Comparison of ENCODE assay signal across 1 cellular context in the genomic region with DNA sequence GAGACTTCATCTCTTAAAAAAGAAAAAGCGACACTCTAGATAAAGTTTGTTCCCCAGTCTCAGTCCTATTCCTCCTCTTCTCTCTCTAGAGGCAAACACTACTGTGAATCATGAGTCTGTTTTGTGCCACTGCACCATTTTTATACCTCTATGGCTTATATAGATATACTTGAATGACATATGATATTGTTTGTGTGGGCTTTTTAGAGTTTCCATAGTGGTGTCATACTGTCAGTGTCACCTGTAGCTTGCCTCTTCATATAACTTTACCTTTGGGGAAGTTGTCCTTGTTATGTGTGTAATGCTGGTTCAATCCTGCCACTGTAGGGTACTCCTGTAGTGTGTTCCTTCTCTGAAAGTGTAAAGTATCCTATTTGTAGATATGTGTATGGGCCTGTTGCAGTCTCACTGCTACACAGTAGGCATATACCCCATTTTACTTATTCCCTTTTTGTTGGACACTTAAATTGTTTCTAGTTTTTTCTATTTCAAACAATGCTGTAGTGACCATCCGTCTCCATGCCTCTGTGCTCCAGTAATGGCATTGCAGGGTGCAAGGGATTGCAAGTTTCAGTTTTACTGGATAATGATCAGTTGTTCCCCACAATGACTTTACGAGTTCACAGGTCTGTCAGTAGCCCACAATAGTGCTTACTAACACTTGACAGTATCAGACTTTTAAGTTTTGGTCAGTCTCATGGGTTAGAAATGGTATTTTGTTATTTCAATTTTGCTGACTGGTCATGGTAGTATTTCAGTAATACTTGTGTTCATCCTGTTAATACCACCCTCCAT.
A peak's percentile ranks its signal among the peaks of the same experiment; 100 is the strongest.
TF ChIP-seq lines count a peak whose summit lies in the region.

No MANE protein-coding gene starts in this region.

TF ChIP-seq in GM12878, 131 proteins besides CTCF, POLR2A, EP300 and RAD21 (continued from another document):
- TF ChIP-seq, protein P1, sequence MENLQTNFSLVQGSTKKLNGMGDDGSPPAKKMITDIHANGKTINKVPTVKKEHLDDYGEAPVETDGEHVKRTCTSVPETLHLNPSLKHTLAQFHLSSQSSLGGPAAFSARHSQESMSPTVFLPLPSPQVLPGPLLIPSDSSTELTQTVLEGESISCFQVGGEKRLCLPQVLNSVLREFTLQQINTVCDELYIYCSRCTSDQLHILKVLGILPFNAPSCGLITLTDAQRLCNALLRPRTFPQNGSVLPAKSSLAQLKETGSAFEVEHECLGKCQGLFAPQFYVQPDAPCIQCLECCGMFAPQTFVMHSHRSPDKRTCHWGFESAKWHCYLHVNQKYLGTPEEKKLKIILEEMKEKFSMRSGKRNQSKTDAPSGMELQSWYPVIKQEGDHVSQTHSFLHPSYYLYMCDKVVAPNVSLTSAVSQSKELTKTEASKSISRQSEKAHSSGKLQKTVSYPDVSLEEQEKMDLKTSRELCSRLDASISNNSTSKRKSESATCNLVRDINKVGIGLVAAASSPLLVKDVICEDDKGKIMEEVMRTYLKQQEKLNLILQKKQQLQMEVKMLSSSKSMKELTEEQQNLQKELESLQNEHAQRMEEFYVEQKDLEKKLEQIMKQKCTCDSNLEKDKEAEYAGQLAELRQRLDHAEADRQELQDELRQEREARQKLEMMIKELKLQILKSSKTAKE (IDR thresholded peaks at IDR 0.05; ENCODE audit: low read depth, poor library complexity, severe bottlenecking) = no peak
- TF ChIP-seq, protein P2, sequence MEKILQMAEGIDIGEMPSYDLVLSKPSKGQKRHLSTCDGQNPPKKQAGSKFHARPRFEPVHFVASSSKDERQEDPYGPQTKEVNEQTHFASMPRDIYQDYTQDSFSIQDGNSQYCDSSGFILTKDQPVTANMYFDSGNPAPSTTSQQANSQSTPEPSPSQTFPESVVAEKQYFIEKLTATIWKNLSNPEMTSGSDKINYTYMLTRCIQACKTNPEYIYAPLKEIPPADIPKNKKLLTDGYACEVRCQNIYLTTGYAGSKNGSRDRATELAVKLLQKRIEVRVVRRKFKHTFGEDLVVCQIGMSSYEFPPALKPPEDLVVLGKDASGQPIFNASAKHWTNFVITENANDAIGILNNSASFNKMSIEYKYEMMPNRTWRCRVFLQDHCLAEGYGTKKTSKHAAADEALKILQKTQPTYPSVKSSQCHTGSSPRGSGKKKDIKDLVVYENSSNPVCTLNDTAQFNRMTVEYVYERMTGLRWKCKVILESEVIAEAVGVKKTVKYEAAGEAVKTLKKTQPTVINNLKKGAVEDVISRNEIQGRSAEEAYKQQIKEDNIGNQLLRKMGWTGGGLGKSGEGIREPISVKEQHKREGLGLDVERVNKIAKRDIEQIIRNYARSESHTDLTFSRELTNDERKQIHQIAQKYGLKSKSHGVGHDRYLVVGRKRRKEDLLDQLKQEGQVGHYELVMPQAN (conservative IDR thresholded peaks at IDR 0.05) = 0 out of 2 replicates have a peak, but pooled peaks have one; percentile 20
- TF ChIP-seq NBN (IDR thresholded peaks at IDR 0.05) (0 out of 2 replicates have a peak, but pooled peaks have one; percentile 44), IKZF2 (IDR thresholded peaks at IDR 0.05) (peak; percentile 73 to 79; a peak in 3 of 4 replicates), MTA2 (IDR thresholded peaks at IDR 0.05; ENCODE audit: low read depth) (peak; percentile 71; the same call in 1 of the 2 replicates), DPF2 (IDR thresholded peaks at IDR 0.05) (peak; percentile 65; the same call in 1 of the 2 replicates), JUNB (IDR thresholded peaks at IDR 0.05) (peak; percentile 8; the same call in 1 of the 2 replicates), EED (IDR thresholded peaks at IDR 0.05; ENCODE audit: low read depth) (0 out of 2 replicates have a peak, but pooled peaks have one; percentile 29), BHLHE40 (IDR thresholded peaks at IDR 0.05; ENCODE audit: borderline replicate concordance in 1 of 2, low read depth in 2 of 2, low read length in 1 of 2) (0 out of 4 replicates have a peak, but pooled peaks of 1 of the 2 experiments have one; percentile 4), IRF4 (IDR thresholded peaks at IDR 0.05; ENCODE audit: low read depth, low read length) (0 out of 2 replicates have a peak, but pooled peaks have one; percentile 11), BCL11A (IDR thresholded peaks at IDR 0.05; ENCODE audit: low read depth, low read length) (peak; percentile 46; the same call in 1 of the 2 replicates), NR2F1 (conservative IDR thresholded peaks at IDR 0.05) (0 out of 2 replicates have a peak, but pooled peaks have one; percentile 35), POU2F2 (IDR thresholded peaks at IDR 0.05; ENCODE audit: borderline replicate concordance, low read depth, low read length) (no peak)
- TF ChIP-seq, protein P3, sequence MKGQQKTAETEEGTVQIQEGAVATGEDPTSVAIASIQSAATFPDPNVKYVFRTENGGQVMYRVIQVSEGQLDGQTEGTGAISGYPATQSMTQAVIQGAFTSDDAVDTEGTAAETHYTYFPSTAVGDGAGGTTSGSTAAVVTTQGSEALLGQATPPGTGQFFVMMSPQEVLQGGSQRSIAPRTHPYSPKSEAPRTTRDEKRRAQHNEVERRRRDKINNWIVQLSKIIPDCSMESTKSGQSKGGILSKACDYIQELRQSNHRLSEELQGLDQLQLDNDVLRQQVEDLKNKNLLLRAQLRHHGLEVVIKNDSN (IDR thresholded peaks at IDR 0.05; ENCODE audit: borderline replicate concordance, extremely low read length, insufficient read depth, low read depth, low read length) = no peak
- TF ChIP-seq, protein P4, sequence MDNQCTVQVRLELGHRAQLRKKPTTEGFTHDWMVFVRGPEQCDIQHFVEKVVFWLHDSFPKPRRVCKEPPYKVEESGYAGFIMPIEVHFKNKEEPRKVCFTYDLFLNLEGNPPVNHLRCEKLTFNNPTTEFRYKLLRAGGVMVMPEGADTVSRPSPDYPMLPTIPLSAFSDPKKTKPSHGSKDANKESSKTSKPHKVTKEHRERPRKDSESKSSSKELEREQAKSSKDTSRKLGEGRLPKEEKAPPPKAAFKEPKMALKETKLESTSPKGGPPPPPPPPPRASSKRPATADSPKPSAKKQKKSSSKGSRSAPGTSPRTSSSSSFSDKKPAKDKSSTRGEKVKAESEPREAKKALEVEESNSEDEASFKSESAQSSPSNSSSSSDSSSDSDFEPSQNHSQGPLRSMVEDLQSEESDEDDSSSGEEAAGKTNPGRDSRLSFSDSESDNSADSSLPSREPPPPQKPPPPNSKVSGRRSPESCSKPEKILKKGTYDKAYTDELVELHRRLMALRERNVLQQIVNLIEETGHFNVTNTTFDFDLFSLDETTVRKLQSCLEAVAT (IDR thresholded peaks at IDR 0.05) = 0 out of 2 replicates have a peak, but pooled peaks have one; percentile 17
- TF ChIP-seq, protein P5, sequence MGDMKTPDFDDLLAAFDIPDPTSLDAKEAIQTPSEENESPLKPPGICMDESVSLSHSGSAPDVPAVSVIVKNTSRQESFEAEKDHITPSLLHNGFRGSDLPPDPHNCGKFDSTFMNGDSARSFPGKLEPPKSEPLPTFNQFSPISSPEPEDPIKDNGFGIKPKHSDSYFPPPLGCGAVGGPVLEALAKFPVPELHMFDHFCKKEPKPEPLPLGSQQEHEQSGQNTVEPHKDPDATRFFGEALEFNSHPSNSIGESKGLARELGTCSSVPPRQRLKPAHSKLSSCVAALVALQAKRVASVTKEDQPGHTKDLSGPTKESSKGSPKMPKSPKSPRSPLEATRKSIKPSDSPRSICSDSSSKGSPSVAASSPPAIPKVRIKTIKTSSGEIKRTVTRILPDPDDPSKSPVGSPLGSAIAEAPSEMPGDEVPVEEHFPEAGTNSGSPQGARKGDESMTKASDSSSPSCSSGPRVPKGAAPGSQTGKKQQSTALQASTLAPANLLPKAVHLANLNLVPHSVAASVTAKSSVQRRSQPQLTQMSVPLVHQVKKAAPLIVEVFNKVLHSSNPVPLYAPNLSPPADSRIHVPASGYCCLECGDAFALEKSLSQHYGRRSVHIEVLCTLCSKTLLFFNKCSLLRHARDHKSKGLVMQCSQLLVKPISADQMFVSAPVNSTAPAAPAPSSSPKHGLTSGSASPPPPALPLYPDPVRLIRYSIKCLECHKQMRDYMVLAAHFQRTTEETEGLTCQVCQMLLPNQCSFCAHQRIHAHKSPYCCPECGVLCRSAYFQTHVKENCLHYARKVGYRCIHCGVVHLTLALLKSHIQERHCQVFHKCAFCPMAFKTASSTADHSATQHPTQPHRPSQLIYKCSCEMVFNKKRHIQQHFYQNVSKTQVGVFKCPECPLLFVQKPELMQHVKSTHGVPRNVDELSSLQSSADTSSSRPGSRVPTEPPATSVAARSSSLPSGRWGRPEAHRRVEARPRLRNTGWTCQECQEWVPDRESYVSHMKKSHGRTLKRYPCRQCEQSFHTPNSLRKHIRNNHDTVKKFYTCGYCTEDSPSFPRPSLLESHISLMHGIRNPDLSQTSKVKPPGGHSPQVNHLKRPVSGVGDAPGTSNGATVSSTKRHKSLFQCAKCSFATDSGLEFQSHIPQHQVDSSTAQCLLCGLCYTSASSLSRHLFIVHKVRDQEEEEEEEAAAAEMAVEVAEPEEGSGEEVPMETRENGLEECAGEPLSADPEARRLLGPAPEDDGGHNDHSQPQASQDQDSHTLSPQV (IDR thresholded peaks at IDR 0.05) = no peak
- TF ChIP-seq, protein P6, sequence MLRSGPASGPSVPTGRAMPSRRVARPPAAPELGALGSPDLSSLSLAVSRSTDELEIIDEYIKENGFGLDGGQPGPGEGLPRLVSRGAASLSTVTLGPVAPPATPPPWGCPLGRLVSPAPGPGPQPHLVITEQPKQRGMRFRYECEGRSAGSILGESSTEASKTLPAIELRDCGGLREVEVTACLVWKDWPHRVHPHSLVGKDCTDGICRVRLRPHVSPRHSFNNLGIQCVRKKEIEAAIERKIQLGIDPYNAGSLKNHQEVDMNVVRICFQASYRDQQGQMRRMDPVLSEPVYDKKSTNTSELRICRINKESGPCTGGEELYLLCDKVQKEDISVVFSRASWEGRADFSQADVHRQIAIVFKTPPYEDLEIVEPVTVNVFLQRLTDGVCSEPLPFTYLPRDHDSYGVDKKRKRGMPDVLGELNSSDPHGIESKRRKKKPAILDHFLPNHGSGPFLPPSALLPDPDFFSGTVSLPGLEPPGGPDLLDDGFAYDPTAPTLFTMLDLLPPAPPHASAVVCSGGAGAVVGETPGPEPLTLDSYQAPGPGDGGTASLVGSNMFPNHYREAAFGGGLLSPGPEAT (IDR thresholded peaks at IDR 0.05; ENCODE audit: low read depth) = peak; percentile 40; the same call in 1 of the 2 replicates
